10 cellular contexts compared by ENCODE assay signal in the genomic region with DNA sequence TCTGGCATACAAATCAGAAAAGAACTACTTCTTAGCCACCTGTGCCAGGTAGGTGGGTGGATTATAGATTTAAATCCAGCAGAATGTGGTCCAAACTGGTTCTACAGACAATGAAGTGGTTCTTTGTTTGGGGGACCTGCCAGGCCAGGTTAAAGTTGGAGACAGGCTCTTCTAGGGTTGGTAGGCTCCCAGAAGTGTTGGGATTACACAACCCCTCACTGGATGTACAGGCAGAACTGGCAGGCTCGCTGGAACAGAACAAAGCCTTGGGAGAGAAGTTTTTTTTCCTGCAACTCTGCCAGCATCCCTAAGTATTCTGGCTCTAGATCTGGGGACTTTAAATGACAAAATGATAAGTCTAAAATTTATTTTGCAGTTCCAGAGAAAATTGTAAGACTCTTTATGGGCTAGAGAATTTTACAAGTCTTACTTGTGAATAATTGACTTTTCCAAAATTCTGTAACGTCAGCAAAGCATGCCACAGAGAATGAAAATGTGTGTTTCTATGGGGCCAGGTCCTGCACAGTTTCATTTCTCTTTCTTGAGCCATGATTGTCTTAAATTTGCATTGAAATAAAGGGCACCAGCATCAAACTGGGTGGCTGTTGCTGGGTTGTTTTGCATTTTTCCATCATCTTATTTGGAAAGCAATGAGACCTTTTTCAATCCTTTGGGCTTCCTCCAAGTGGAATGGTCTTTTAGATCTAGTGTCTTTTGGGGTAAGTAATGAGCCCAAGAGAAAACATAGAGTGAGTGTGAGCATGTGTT. TPM values are rescaled to one million over a fixed set of nuclear protein-coding genes. Genes with fewer than 3 reads are reported as not detected.
A peak's percentile ranks its signal among the peaks of the same experiment; 100 is the strongest.
DNase-seq lines count a peak whose midpoint lies in the region; ATAC-seq and TF ChIP-seq lines count a peak whose summit lies in the region.
"Had no signal": no experiment of that assay in that cellular context is flagged by ENCODE, and none has a peak within 500 bp of the region (broad histone marks: within the 10 kb centered on the region; RNA-seq: fewer than 3 reads in every experiment).

No MANE protein-coding gene starts in this region.

- no peaks in the 10 kb centered on the region for H3K36me3 ChIP-seq in neuronal stem cell (replicated peaks in 1 of 2; ENCODE audit: control insufficient read depth in 2 of 2, insufficient read depth in 2 of 2, low read length in 2 of 2)

- peak; percentile 62 for ATAC-seq in GM18519 (IDR thresholded peaks at IDR 0.05; ENCODE audit: low FRiP score, unreplicated experiment)
- ATAC-seq in HG02759 (IDR thresholded peaks at IDR 0.05; ENCODE audit: unreplicated experiment), result peak; percentile 61

- H4K91ac ChIP-seq in neuronal stem cell (ENCODE audit: low read depth, low read length, poor library complexity), result no peak overlapping the region

- no peak overlapping the region for H3K4me3 ChIP-seq in neuronal stem cell (ENCODE audit: low read length in 2 of 2)

- H3K4me1 ChIP-seq in neuronal stem cell (ENCODE audit: control insufficient read depth in 2 of 2, insufficient read depth in 1 of 2, low read depth in 1 of 2, low read length in 2 of 2), result peaks cover 0 to 2% of the 10 kb centered on the region in 2 donors

- no peak overlapping the region for H2BK12ac ChIP-seq in neuronal stem cell (ENCODE audit: low read length)

- H2BK120ac ChIP-seq in neuronal stem cell (ENCODE audit: low read depth, low read length), result no peak overlapping the region

- no peak for TF ChIP-seq CTCF in RWPE1 (conservative IDR thresholded peaks at IDR 0.05; ENCODE audit: low read depth)

- no peak overlapping the region for H2BK5ac ChIP-seq in neuronal stem cell (ENCODE audit: low read length)

- H2AK5ac ChIP-seq in neuronal stem cell (ENCODE audit: low read depth, low read length), result no peak overlapping the region

- H4K8ac ChIP-seq in neuronal stem cell (ENCODE audit: low read depth, low read length), result no peak overlapping the region

- H3K9me3 ChIP-seq in neuronal stem cell (replicated peaks in 1 of 2; ENCODE audit: control insufficient read depth in 2 of 2, insufficient read depth in 1 of 2, low read depth in 1 of 2, low read length in 2 of 2), result peaks cover 0 to 3% of the 10 kb centered on the region in 2 donors

- CTCF ChIA-PET in RWPE1 (lab: Yijun Ruan, JAX), result no interaction called here

- H2BK15ac ChIP-seq in neuronal stem cell (ENCODE audit: low read length), result no peak overlapping the region

- H3K79me1 ChIP-seq in neuronal stem cell (ENCODE audit: low read depth, low read length), result no peaks in the 10 kb centered on the region

- H3K23ac ChIP-seq in neuronal stem cell (ENCODE audit: low read depth, low read length, poor library complexity), result no peak overlapping the region

- H3K27me3 ChIP-seq in neuronal stem cell (ENCODE audit: control insufficient read depth in 3 of 3, insufficient read depth in 3 of 3, low read depth in 1 of 3, low read length in 3 of 3), result no peaks in the 10 kb centered on the region

- H3K4me2 ChIP-seq in neuronal stem cell (ENCODE audit: insufficient read depth, low read length, poor library complexity, severe bottlenecking), result no peak overlapping the region

- WGBS in neuronal stem cell (ENCODE audit: extremely low coverage in 2 of 2, insufficient read length in 2 of 2, insufficient replicate concordance in 1 of 2), 2 donors, result no CpG with 5 or more reads among the region's 2 CpGs

- no peak overlapping the region for H3K9ac ChIP-seq in neuronal stem cell (ENCODE audit: low read depth, low read length, poor library complexity)

- H3K4ac ChIP-seq in neuronal stem cell (ENCODE audit: low read length), result no peak overlapping the region

- H2AFZ ChIP-seq in neuronal stem cell (ENCODE audit: low read length), result peak overlapping the region; percentile 20

- H3K27ac ChIP-seq in neuronal stem cell (replicated peaks; ENCODE audit: low read length) (no peak overlapping the region), RWPE1 (no peak overlapping the region)

- H3K18ac ChIP-seq in neuronal stem cell (ENCODE audit: low read length), result no peak overlapping the region

- DNase-seq in anterior cingulate cortex (lab: John Stamatoyannopoulos, UW) (peak in 33 of 58 donors; percentile 3 to 70 (median 19)), neuronal stem cell (ENCODE audit: low spot score) (no peak), AG20443 (ENCODE audit: low spot score) (no peak), NCI-H774 (lab: John Stamatoyannopoulos, UW) (no peak), RWPE1 (ENCODE audit: low spot score) (no peak)
- DNase-seq in stimulated activated CD4-positive, alpha-beta T cell treated with anti-CD3 and anti-CD28 coated beads, Interleukin-4, amount 100 ng/mL, for 4 hours, result no peak
- DNase-seq: activated naive CD8-positive, alpha-beta T cell treated with anti-CD3 and anti-CD28 coated beads for 36 hours; kidney glomerular epithelial cell had no signal

- POLR2A ChIA-PET in RWPE1 (lab: Yijun Ruan, JAX; ENCODE audit: low non-redundant PET), result no interaction called here

- no peak overlapping the region for H3K14ac ChIP-seq in neuronal stem cell (ENCODE audit: low read length)

RNA-seq across cellular contexts. Expression of a gene that starts 32.2 kb away (rescaled TPM):
- 41.0 TPM for polyA plus RNA-seq in neuronal stem cell (2013, experiment 1 of 2)
- 41.3 TPM for polyA plus RNA-seq in neuronal stem cell (2013, experiment 2 of 2)

Comparison
In these comparisons a context has a peak if more than half of its experiments do, and no peak if none do; other contexts are left out.
1. DNase-seq: peak in anterior cingulate cortex (33 of 58); none in neuronal stem cell (single experiment), AG20443 (single experiment), stimulated activated CD4-positive, alpha-beta T cell treated with anti-CD3 and anti-CD28 coated beads, Interleukin-4, amount 100 ng/mL, for 4 hours (0 of 2), NCI-H774 (single experiment) and RWPE1 (single experiment).